ENCODE assay signal across 20 cellular contexts in genomic region chr15:100200287-100200772, GRCh38.
A peak's percentile ranks its signal among the peaks of the same experiment; 100 is the strongest.
DNase-seq lines count a peak whose midpoint lies in the region; ATAC-seq, FAIRE-seq and TF ChIP-seq lines count a peak whose summit lies in the region.
"Had no signal": no experiment of that assay in that cellular context is flagged by ENCODE, and none has a peak within 500 bp of the region (broad histone marks: within the 10 kb centered on the region; RNA-seq: fewer than 3 reads in every experiment).

No MANE protein-coding gene starts in this region.

- no peak for TF ChIP-seq EP300 in H1 (IDR thresholded peaks at IDR 0.05; ENCODE audit: borderline replicate concordance in 1 of 2, low read depth in 2 of 2, low read length in 2 of 2)

- H3K23me2 ChIP-seq in H1 (ENCODE audit: low read depth, low read length) = no peaks in the 10 kb centered on the region

- no peaks in the 10 kb centered on the region for H3K36me3 Mint-ChIP-seq in natural killer cell treated with Interleukin-12 subunit alpha and Interleukin-12 subunit beta and Interleukin-15 and Interleukin-18, amount 100 ng/mL, for 72 hours
- no peaks in the 10 kb centered on the region for H3K36me3 Mint-ChIP-seq in WTC11

- no peak overlapping the region for H3K56ac ChIP-seq in H1 (replicated peaks; ENCODE audit: insufficient read length, low read depth, low read length)

- no peak overlapping the region for H2BK20ac ChIP-seq in H1 (ENCODE audit: low read length)

- H3K27ac Mint-ChIP-seq in stimulated activated naive CD8-positive, alpha-beta T cell treated with anti-CD3 and anti-CD28 coated beads, Interleukin-15, amount 100 ng/mL, for 72 hours = no peak overlapping the region
- no peak overlapping the region for H3K27ac Mint-ChIP-seq in natural killer cell treated with Interleukin-12 subunit alpha and Interleukin-12 subunit beta and Interleukin-15 and Interleukin-18, amount 100 ng/mL, for 72 hours
- H3K27ac Mint-ChIP-seq in WTC11 = no peak overlapping the region

- H3K14ac ChIP-seq in H1 (ENCODE audit: insufficient read length) = no peak overlapping the region

- POLR2A ChIA-PET in H1 (lab: Charles Lee; ENCODE audit: partially characterized antibody) (no interaction called here), WTC11 (lab: Charles Lee) (no interaction called here)

- no peak overlapping the region for H2BK120ac ChIP-seq in H1 (replicated peaks; ENCODE audit: low read depth, low read length)

- no peak for TF ChIP-seq RAD21 in H1 (IDR thresholded peaks at IDR 0.05 in 1 of 2, conservative IDR thresholded peaks at IDR 0.05 in 1 of 2; ENCODE audit: low read depth in 2 of 2, low read length in 2 of 2)

- no peaks in the 10 kb centered on the region for H3K9me3 ChIP-seq in H1 (ENCODE audit: insufficient read depth in 2 of 2, low read depth in 1 of 2, low read length in 1 of 2)
- H3K9me3 ChIP-seq: A549 had no signal

- no peak overlapping the region for H3K4me2 ChIP-seq in H1 (ENCODE audit: insufficient read depth in 1 of 2, low read depth in 2 of 2, low read length in 2 of 2)
- H3K4me2 ChIP-seq: A549, PC-9 had no signal

- TF ChIP-seq CTCF in H1 (IDR thresholded peaks at IDR 0.05; ENCODE audit: control extremely low read depth in 1 of 3, insufficient read depth in 1 of 3, low read depth in 1 of 3, low read length in 3 of 3) = no peak
- TF ChIP-seq CTCF in WTC11 (IDR thresholded peaks at IDR 0.05) = no peak

- H2BK15ac ChIP-seq in H1 (ENCODE audit: low read length) = no peak overlapping the region

- no peak for FAIRE-seq in H1 (lab: Jason Lieb, UNC)
- FAIRE-seq: A549, D721Med, HTR-8/SVneo had no signal

- CTCF ChIA-PET in H1 (lab: Charles Lee; ENCODE audit: partially characterized antibody) = interaction anchor here (0.7 to 2.2 kb wide), 2 partner anchors 138 to 142 kb away, joined by 3 to 8 read pairs; no protein-coding TSS in a partner anchor
- CTCF ChIA-PET in WTC11 (lab: Charles Lee) = no interaction called here

- H3K27me3 ChIP-seq in H1 (replicated peaks in 1 of 4; ENCODE audit: control insufficient read depth in 3 of 4, extremely low read depth in 1 of 4, insufficient read depth in 3 of 4, low read length in 3 of 4) = no peaks in the 10 kb centered on the region

- H3K79me1 ChIP-seq in H1 (ENCODE audit: low read depth, low read length) = no peaks in the 10 kb centered on the region

- 90% methylated on average over 18 of the region's 20 CpGs; no CpG with 5 or more reads in 1 of the 2 experiments for WGBS in H1 (ENCODE audit: extremely low coverage in 1 of 2, insufficient coverage in 1 of 2, insufficient read length in 1 of 2, insufficient replicate concordance in 2 of 2, low coverage in 1 of 2, low lambda C conversion rate in 2 of 2, missing lambda C conversion rate in 1 of 2), 2 experiments

- H3K4me3 ChIP-seq in H1 (ENCODE audit: extremely low read depth in 1 of 4, insufficient read depth in 2 of 4, low read depth in 3 of 4, low read length in 4 of 4) = no peak overlapping the region
- H3K4me3 ChIP-seq: A549, PC-9 had no signal

- no peak for DNase-seq in stimulated activated naive CD8-positive, alpha-beta T cell treated with anti-CD3 and anti-CD28 coated beads, Interleukin-15, amount 100 ng/mL, for 72 hours
- no peak for DNase-seq in stimulated activated naive CD8-positive, alpha-beta T cell treated with anti-CD3 and anti-CD28 coated beads, Interleukin-15, Interleukin-2, amounts not matched to agents 100 U/mL and 50 U/mL, for 24 hours
- peak in 1 of 2 experiments; percentile 22 for DNase-seq in H1 (ENCODE audit: low read depth in 1 of 2, low spot score in 2 of 2)
- DNase-seq in natural killer cell treated with Interleukin-12 subunit alpha and Interleukin-12 subunit beta and Interleukin-15 and Interleukin-18, amount 100 ng/mL, for 72 hours (ENCODE audit: low spot score) = no peak
- no peak for DNase-seq in WTC11 (ENCODE audit: low spot score)
- DNase-seq in NCI-H510A (lab: John Stamatoyannopoulos, UW) = no peak
- DNase-seq: CD8-positive, alpha-beta memory T cell; H7; IMR-90; NCI-H1048; NCI-H1436; NCI-H1930; NCI-H226; NCI-H524 treated with DMSO at 0.1 percent for 48 hours; PC-9 had no signal

- H3K9ac ChIP-seq in H1 (replicated peaks in 1 of 4; ENCODE audit: extremely low read depth in 1 of 4, low read depth in 3 of 4, low read length in 3 of 4) = no peak overlapping the region

- no peak overlapping the region for H3K4me3 Mint-ChIP-seq in stimulated activated naive CD8-positive, alpha-beta T cell treated with anti-CD3 and anti-CD28 coated beads, Interleukin-15, amount 100 ng/mL, for 72 hours
- no peak overlapping the region for H3K4me3 Mint-ChIP-seq in natural killer cell treated with Interleukin-12 subunit alpha and Interleukin-12 subunit beta and Interleukin-15 and Interleukin-18, amount 100 ng/mL, for 72 hours
- H3K4me3 Mint-ChIP-seq in WTC11 = no peak overlapping the region

- no peak overlapping the region for H2BK5ac ChIP-seq in H1 (ENCODE audit: low read depth, low read length)

- no peaks in the 10 kb centered on the region for H3K27me3 Mint-ChIP-seq in stimulated activated naive CD8-positive, alpha-beta T cell treated with anti-CD3 and anti-CD28 coated beads, Interleukin-15, amount 100 ng/mL, for 72 hours
- H3K27me3 Mint-ChIP-seq in natural killer cell treated with Interleukin-12 subunit alpha and Interleukin-12 subunit beta and Interleukin-15 and Interleukin-18, amount 100 ng/mL, for 72 hours = peaks cover 9 to 17% of the 10 kb centered on the region in 2 donors
- no peaks in the 10 kb centered on the region for H3K27me3 Mint-ChIP-seq in WTC11 (ENCODE audit: low read depth)
- H3K27me3 Mint-ChIP-seq: CD8-positive, alpha-beta memory T cell had no signal

- H2BK12ac ChIP-seq in H1 (ENCODE audit: low read depth, low read length) = 0 out of 2 replicates have a peak overlapping the region, but pooled peaks have one; percentile 17

- peak; percentile 33 for ATAC-seq in stimulated activated naive CD8-positive, alpha-beta T cell treated with anti-CD3 and anti-CD28 coated beads, Interleukin-15, amount 100 ng/mL, for 72 hours
- no peak for ATAC-seq in stimulated activated naive CD8-positive, alpha-beta T cell treated with anti-CD3 and anti-CD28 coated beads, Interleukin-15, Interleukin-2, amounts not matched to agents 100 U/mL and 50 U/mL, for 24 hours
- peak; percentile 20 to 22 for ATAC-seq in natural killer cell treated with Interleukin-12 subunit alpha and Interleukin-12 subunit beta and Interleukin-15 and Interleukin-18, amount 100 ng/mL, for 72 hours
- ATAC-seq in HG03460 (IDR thresholded peaks at IDR 0.05; ENCODE audit: unreplicated experiment) = no peak
- ATAC-seq in WTC11 = no peak
- ATAC-seq: A549 had no signal

- no peaks in the 10 kb centered on the region for H4K20me1 ChIP-seq in H1 (replicated peaks in 1 of 2; ENCODE audit: control insufficient read depth in 1 of 2, insufficient read depth in 2 of 2, low read length in 2 of 2)

- no peak overlapping the region for H4K91ac ChIP-seq in H1 (replicated peaks; ENCODE audit: insufficient read length, low read length)

- H3K36me3 ChIP-seq in H1 (ENCODE audit: control insufficient read depth in 2 of 4, insufficient read depth in 4 of 4, low read length in 3 of 4) = no peaks in the 10 kb centered on the region

- no peak overlapping the region for H3K4ac ChIP-seq in H1 (replicated peaks; ENCODE audit: insufficient read length, low read depth, low read length)

- H3K4me1 ChIP-seq in H1 (replicated peaks in 1 of 4; ENCODE audit: control insufficient read depth in 3 of 4, insufficient read depth in 4 of 4, low read length in 3 of 4) = peaks cover 0 to 6% (median 1%) of the 10 kb centered on the region in 4 experiments; a peak in 2 of 7 replicates
- H3K4me1 ChIP-seq: A549 had no signal

- no peaks in the 10 kb centered on the region for H3K9me3 Mint-ChIP-seq in stimulated activated naive CD8-positive, alpha-beta T cell treated with anti-CD3 and anti-CD28 coated beads, Interleukin-15, amount 100 ng/mL, for 72 hours
- H3K9me3 Mint-ChIP-seq in natural killer cell treated with Interleukin-12 subunit alpha and Interleukin-12 subunit beta and Interleukin-15 and Interleukin-18, amount 100 ng/mL, for 72 hours = no peaks in the 10 kb centered on the region
- peaks cover 10% of the 10 kb centered on the region for H3K9me3 Mint-ChIP-seq in WTC11
- H3K9me3 Mint-ChIP-seq: CD8-positive, alpha-beta memory T cell had no signal

- no peak overlapping the region for H3K23ac ChIP-seq in H1 (ENCODE audit: insufficient read length)

- no peak overlapping the region for H2AFZ ChIP-seq in H1 (ENCODE audit: low read length)
- H2AFZ ChIP-seq: PC-9 had no signal

- peaks cover 26% of the 10 kb centered on the region for H3K4me1 Mint-ChIP-seq in stimulated activated naive CD8-positive, alpha-beta T cell treated with anti-CD3 and anti-CD28 coated beads, Interleukin-15, amount 100 ng/mL, for 72 hours
- peaks cover 20 to 25% of the 10 kb centered on the region in 2 donors for H3K4me1 Mint-ChIP-seq in natural killer cell treated with Interleukin-12 subunit alpha and Interleukin-12 subunit beta and Interleukin-15 and Interleukin-18, amount 100 ng/mL, for 72 hours (ENCODE audit: low read depth in 2 of 2)
- H3K4me1 Mint-ChIP-seq in WTC11 = peaks cover 18% of the 10 kb centered on the region

- H4K8ac ChIP-seq in H1 (ENCODE audit: extremely low read depth, insufficient read depth, low read length) = peak overlapping the region; percentile 60; the same call in 1 of the 2 replicates

- H3K18ac ChIP-seq in H1 (ENCODE audit: extremely low read depth, low read length) = no peak overlapping the region; the same call in 1 of the 2 replicates

- no peaks in the 10 kb centered on the region for H3K79me2 ChIP-seq in H1 (ENCODE audit: control insufficient read depth in 1 of 2, insufficient read depth in 2 of 2, low read length in 2 of 2)

- H3K27ac ChIP-seq in H1 (ENCODE audit: low read depth, low read length) = no peak overlapping the region
- H3K27ac ChIP-seq: A549, PC-9, RWPE1 had no signal

- no peak overlapping the region for H4K5ac ChIP-seq in H1 (ENCODE audit: insufficient read length, low read depth, low read length)

- no peak overlapping the region for H2AK5ac ChIP-seq in H1 (ENCODE audit: low read depth, low read length)

- no peak for TF ChIP-seq POLR2A in H1 (IDR thresholded peaks at IDR 0.05; ENCODE audit: control extremely low read depth in 1 of 2, low read depth in 2 of 2, low read length in 2 of 2)

TF ChIP-seq in H1, 55 proteins besides CTCF, POLR2A, EP300 and RAD21 (continues in another document):
- no peak for TF ChIP-seq CHD1 (IDR thresholded peaks at IDR 0.05; ENCODE audit: low read depth, low read length)
- TF ChIP-seq SP1 (IDR thresholded peaks at IDR 0.05; ENCODE audit: low read depth, low read length) = no peak
- no peak for TF ChIP-seq GTF2F1 (IDR thresholded peaks at IDR 0.05; ENCODE audit: borderline replicate concordance, low read depth, low read length)

TF ChIP-seq in WTC11, 78 proteins besides CTCF, POLR2A, EP300 and RAD21 (continues in another document):
- no peak for TF ChIP-seq ZMAT4 (CRISPR knock-in tag; IDR thresholded peaks at IDR 0.05)

Comparison
In these comparisons a context has a peak if more than half of its experiments do, and no peak if none do; other contexts are left out.
1. ATAC-seq: peak in stimulated activated naive CD8-positive, alpha-beta T cell treated with anti-CD3 and anti-CD28 coated beads, Interleukin-15, amount 100 ng/mL, for 72 hours (single experiment) and natural killer cell treated with Interleukin-12 subunit alpha and Interleukin-12 subunit beta and Interleukin-15 and Interleukin-18, amount 100 ng/mL, for 72 hours (2 of 2); none in stimulated activated naive CD8-positive, alpha-beta T cell treated with anti-CD3 and anti-CD28 coated beads, Interleukin-15, Interleukin-2, amounts not matched to agents 100 U/mL and 50 U/mL, for 24 hours (single experiment), HG03460 (single experiment) and WTC11 (single experiment).